ENCODE assay signal across 1 cellular context in genomic region chr6:30325873-30326445, GRCh38.
TF ChIP-seq lines count a peak whose summit lies in the region.

No MANE protein-coding gene starts in this region.

TF ChIP-seq in WTC11, 78 proteins besides CTCF, POLR2A, EP300 and RAD21 (continued from another document):
- TF ChIP-seq NR2C2 (CRISPR knock-in tag; IDR thresholded peaks at IDR 0.05): peak; percentile 12; the same call in 1 of the 2 replicates
- TF ChIP-seq MYBL2 (CRISPR knock-in tag; IDR thresholded peaks at IDR 0.05): peak; percentile 65; the same call in 1 of the 2 replicates
- peak; percentile 46; the same call in 1 of the 2 replicates for TF ChIP-seq SMAD4 (CRISPR knock-in tag; IDR thresholded peaks at IDR 0.05)
- TF ChIP-seq FOXP4 (CRISPR knock-in tag; IDR thresholded peaks at IDR 0.05): 0 out of 2 replicates have a peak, but pooled peaks have one; percentile 22
- TF ChIP-seq AFF4 (CRISPR knock-in tag; IDR thresholded peaks at IDR 0.05; ENCODE audit: borderline replicate concordance): peak; percentile 55; the same call in 1 of the 2 replicates
- peak; percentile 65; the same call in 1 of the 2 replicates for TF ChIP-seq FOXP1 (CRISPR knock-in tag; IDR thresholded peaks at IDR 0.05; ENCODE audit: borderline replicate concordance)
- no peak for TF ChIP-seq PRDM15 (CRISPR knock-in tag; IDR thresholded peaks at IDR 0.05)
- peak; percentile 17; the same call in 1 of the 2 replicates for TF ChIP-seq ZNF232 (CRISPR knock-in tag; IDR thresholded peaks at IDR 0.05)
- TF ChIP-seq PREB (CRISPR knock-in tag; IDR thresholded peaks at IDR 0.05; ENCODE audit: borderline replicate concordance): peak; percentile 72; the same call in 1 of the 2 replicates
